ENCODE assay signal across 31 cellular contexts in genomic region chr17:30155389-30155788, GRCh38.
"Had no signal": no experiment of that assay in that cellular context is flagged by ENCODE, and none has a peak within 500 bp of the region (broad histone marks: within the 10 kb centered on the region; RNA-seq: fewer than 3 reads in every experiment).

No MANE protein-coding gene starts in this region.

- H3K36me3 ChIP-seq: ovary, suprapubic skin, uterus had no signal

- H3K4me1 Mint-ChIP-seq: nephron, neural progenitor cell had no signal

- H3K9me3 ChIP-seq: ovary, suprapubic skin, testis, transverse colon, upper lobe of right lung, uterus had no signal

- ATAC-seq: natural killer cell; psoas muscle; right cardiac atrium; sciatic nerve; stimulated activated memory B cell treated with anti-CD40 and anti-IgM and Interleukin-4, amounts not matched to agents 10 μg/mL and 1 μg/mL and 100 μg/mL, for 72 hours; stimulated activated naive CD8-positive, alpha-beta T cell treated with anti-CD3 and anti-CD28 coated beads, Interleukin-15, amount 100 ng/mL, for 72 hours; stimulated activated naive CD8-positive, alpha-beta T cell treated with anti-CD3 and anti-CD28 coated beads, Interleukin-15, Interleukin-2, amounts not matched to agents 100 U/mL and 50 U/mL, for 24 hours; upper lobe of right lung had no signal

- H3K4me1 ChIP-seq: neural progenitor cell, parathyroid adenoma, psoas muscle, suprapubic skin, testis, tibial artery, transverse colon, upper lobe of right lung, uterus had no signal

- H3K27me3 ChIP-seq: neural progenitor cell, ovary, spleen, suprapubic skin, testis, tibial artery, transverse colon, upper lobe of right lung, uterus had no signal

- H2AFZ ChIP-seq: neural progenitor cell, parathyroid adenoma had no signal

- H3K27me3 Mint-ChIP-seq: progenitor cell of endocrine pancreas; stimulated activated memory B cell treated with anti-CD40 and anti-IgM and Interleukin-4, amounts not matched to agents 10 μg/mL and 1 μg/mL and 100 μg/mL, for 72 hours; stimulated activated naive CD8-positive, alpha-beta T cell treated with anti-CD3 and anti-CD28 coated beads, Interleukin-15, amount 100 ng/mL, for 72 hours; type B pancreatic cell had no signal

- H3K9me3 Mint-ChIP-seq: natural killer cell, type B pancreatic cell had no signal

- H3K4me2 ChIP-seq: neural progenitor cell, smooth muscle cell had no signal

- H3K4me3 Mint-ChIP-seq: natural killer cell; nephron; neural progenitor cell; stimulated activated memory B cell treated with anti-CD40 and anti-IgM and Interleukin-4, amounts not matched to agents 10 μg/mL and 1 μg/mL and 100 μg/mL, for 72 hours; stimulated activated naive CD8-positive, alpha-beta T cell treated with anti-CD3 and anti-CD28 coated beads, Interleukin-15, amount 100 ng/mL, for 72 hours; type B pancreatic cell had no signal

- H3K9ac ChIP-seq: neural progenitor cell, parathyroid adenoma had no signal

- DNase-seq: natural killer cell; occipital lobe; ovary; posterior cingulate gyrus; psoas muscle; right cardiac atrium; spleen; stimulated activated CD4-positive, alpha-beta T cell treated with anti-CD3 and anti-CD28 coated beads, Interleukin-12 subunit alpha, Interleukin-12 subunit beta, amount 100 ng/mL, for 4 hours; stimulated activated CD4-positive, alpha-beta T cell treated with anti-CD3 and anti-CD28 coated beads, Interleukin-1b, Interleukin-23, amount 100 ng/mL, for 48 hours; stimulated activated CD4-positive, alpha-beta T cell treated with anti-CD3 and anti-CD28 coated beads, Interleukin-4, amount 100 ng/mL, for 1 hour; stimulated activated CD4-positive, alpha-beta T cell treated with anti-CD3 and anti-CD28 coated beads, Interleukin-4, amount 100 ng/mL, for 4 hours; stimulated activated CD8-positive, alpha-beta memory T cell treated with anti-CD3 and anti-CD28 coated beads, Interleukin-4, amount 100 ng/mL, for 48 hours; stimulated activated naive CD4-positive, alpha-beta T cell; stimulated activated naive CD8-positive, alpha-beta T cell treated with anti-CD3 and anti-CD28 coated beads, Interleukin-15, amount 100 ng/mL, for 72 hours; stimulated activated naive CD8-positive, alpha-beta T cell treated with anti-CD3 and anti-CD28 coated beads, Interleukin-15, Interleukin-2, amounts not matched to agents 100 U/mL and 50 U/mL, for 24 hours; substantia nigra; testis; tibial artery; transverse colon; upper lobe of right lung; uterus had no signal

- H3K36me3 Mint-ChIP-seq: natural killer cell had no signal

- H3K27ac ChIP-seq: neural progenitor cell, ovary, parathyroid adenoma, psoas muscle, skin epidermis, spleen, suprapubic skin, testis, tibial artery, transverse colon, upper lobe of right lung, uterus had no signal

- H3K27ac Mint-ChIP-seq: natural killer cell; nephron; neural progenitor cell; progenitor cell of endocrine pancreas; stimulated activated memory B cell treated with anti-CD40 and anti-IgM and Interleukin-4, amounts not matched to agents 10 μg/mL and 1 μg/mL and 100 μg/mL, for 72 hours; stimulated activated naive CD8-positive, alpha-beta T cell treated with anti-CD3 and anti-CD28 coated beads, Interleukin-15, amount 100 ng/mL, for 72 hours; type B pancreatic cell had no signal

- H3K4me3 ChIP-seq: neural progenitor cell, ovary, psoas muscle, skin epidermis, smooth muscle cell, spleen, suprapubic skin, testis, tibial artery, transverse colon, upper lobe of right lung, uterus had no signal
